Comparison of ENCODE assay signal across 20 cellular contexts in genomic region chr2:203431391-203432185, GRCh38.
"Had no signal": no experiment of that assay in that cellular context is flagged by ENCODE, and none has a peak within 500 bp of the region (broad histone marks: within the 10 kb centered on the region; RNA-seq: fewer than 3 reads in every experiment).

No MANE protein-coding gene starts in this region.

- H3K4me3 Mint-ChIP-seq: activated CD4-positive, alpha-beta T cell treated with anti-CD3 and anti-CD28 coated beads, Interleukin-2, amount 10 ng/mL, durations not matched to agents 7 days and 5 days; activated naive CD8-positive, alpha-beta T cell; activated T-cell treated with anti-CD3 and anti-CD28 coated beads, Interleukin-2, amount 50 U/mL, for 72 hours; central memory CD8-positive, alpha-beta T cell; naive thymus-derived CD4-positive, alpha-beta T cell; stimulated activated naive B cell treated with anti-CD40 and anti-IgM and Interleukin-4, amounts not matched to agents 10 μg/mL and 1 μg/mL and 100 μg/mL, for 72 hours; T-helper 2 cell treated with Interferon-gamma antibody and Interleukin-4, amounts not matched to agents 5 μg/mL and 100 μg/mL, for 36 hours had no signal

- H3K27ac ChIP-seq: body of pancreas, left lung, parathyroid adenoma, uterus had no signal

- H3K9me3 Mint-ChIP-seq: activated CD4-positive, alpha-beta T cell treated with anti-CD3 and anti-CD28 coated beads, Interleukin-2, amount 10 ng/mL, durations not matched to agents 7 days and 5 days; activated T-cell treated with anti-CD3 and anti-CD28 coated beads, Interleukin-2, amount 50 U/mL, for 72 hours; central memory CD8-positive, alpha-beta T cell; naive thymus-derived CD4-positive, alpha-beta T cell; stimulated activated naive B cell treated with anti-CD40 and anti-IgM and Interleukin-4, amounts not matched to agents 10 μg/mL and 1 μg/mL and 100 μg/mL, for 72 hours; T-helper 2 cell treated with Interferon-gamma antibody and Interleukin-4, amounts not matched to agents 5 μg/mL and 100 μg/mL, for 36 hours had no signal

- H3K27ac Mint-ChIP-seq: activated CD4-positive, alpha-beta T cell treated with anti-CD3 and anti-CD28 coated beads, Interleukin-2, amount 10 ng/mL, durations not matched to agents 7 days and 5 days; activated naive CD8-positive, alpha-beta T cell; activated T-cell treated with anti-CD3 and anti-CD28 coated beads, Interleukin-2, amount 50 U/mL, for 72 hours; stimulated activated naive B cell treated with anti-CD40 and anti-IgM and Interleukin-4, amounts not matched to agents 10 μg/mL and 1 μg/mL and 100 μg/mL, for 72 hours; T-helper 2 cell treated with Interferon-gamma antibody and Interleukin-4, amounts not matched to agents 5 μg/mL and 100 μg/mL, for 36 hours had no signal

- H3K79me2 ChIP-seq: parathyroid adenoma had no signal

- H3K36me3 ChIP-seq: left lung, uterus had no signal

- H2AFZ ChIP-seq: parathyroid adenoma had no signal

- H3K27me3 Mint-ChIP-seq: activated CD4-positive, alpha-beta T cell treated with anti-CD3 and anti-CD28 coated beads, Interleukin-2, amount 10 ng/mL, durations not matched to agents 7 days and 5 days; activated naive CD8-positive, alpha-beta T cell; central memory CD8-positive, alpha-beta T cell; naive thymus-derived CD4-positive, alpha-beta T cell; stimulated activated naive B cell treated with anti-CD40 and anti-IgM and Interleukin-4, amounts not matched to agents 10 μg/mL and 1 μg/mL and 100 μg/mL, for 72 hours had no signal

- H3K4me1 Mint-ChIP-seq: activated CD4-positive, alpha-beta T cell treated with anti-CD3 and anti-CD28 coated beads, Interleukin-2, amount 10 ng/mL, durations not matched to agents 7 days and 5 days; central memory CD8-positive, alpha-beta T cell; stimulated activated naive B cell treated with anti-CD40 and anti-IgM and Interleukin-4, amounts not matched to agents 10 μg/mL and 1 μg/mL and 100 μg/mL, for 72 hours had no signal

- H3K27me3 ChIP-seq: body of pancreas, left lung, tibial nerve, uterus had no signal

- ATAC-seq: activated T-cell treated with anti-CD3 and anti-CD28 coated beads, Interleukin-2, amount 50 U/mL, for 72 hours; body of pancreas; left lung; naive thymus-derived CD4-positive, alpha-beta T cell; stimulated activated naive B cell treated with anti-CD40 and anti-IgM and Interleukin-4, amounts not matched to agents 10 μg/mL and 1 μg/mL and 100 μg/mL, for 72 hours had no signal

- H3K4me1 ChIP-seq: body of pancreas, parathyroid adenoma, uterus had no signal

- DNase-seq: activated CD4-positive, alpha-beta T cell treated with anti-CD3 and anti-CD28 coated beads, Interleukin-2, amount 10 ng/mL, durations not matched to agents 7 days and 5 days; activated CD4-positive, CD25-positive, alpha-beta regulatory T cell; activated CD8-positive, alpha-beta memory T cell treated with anti-CD3 and anti-CD28 coated beads, Interleukin-2, amount 50 U/mL, for 48 hours; activated gamma-delta T cell; activated T-cell treated with anti-CD3 and anti-CD28 coated beads, Interleukin-2, amount 50 U/mL, for 72 hours; amygdala; body of pancreas; cortex of kidney; effector CD4-positive, alpha-beta T cell; islet precursor cell; left lung; naive thymus-derived CD4-positive, alpha-beta T cell; stimulated activated CD4-positive, alpha-beta T cell treated with anti-CD3 and anti-CD28 coated beads, Interleukin-2, amount 100 ng/mL, for 48 hours; stimulated activated naive B cell treated with anti-CD40 and anti-IgM and Interleukin-4, amounts not matched to agents 10 μg/mL and 1 μg/mL and 100 μg/mL, for 72 hours; uterus had no signal

- H3K4me3 ChIP-seq: body of pancreas, left lung, tibial nerve, uterus had no signal
